1 cellular context compared by ENCODE assay signal in the genomic region with DNA sequence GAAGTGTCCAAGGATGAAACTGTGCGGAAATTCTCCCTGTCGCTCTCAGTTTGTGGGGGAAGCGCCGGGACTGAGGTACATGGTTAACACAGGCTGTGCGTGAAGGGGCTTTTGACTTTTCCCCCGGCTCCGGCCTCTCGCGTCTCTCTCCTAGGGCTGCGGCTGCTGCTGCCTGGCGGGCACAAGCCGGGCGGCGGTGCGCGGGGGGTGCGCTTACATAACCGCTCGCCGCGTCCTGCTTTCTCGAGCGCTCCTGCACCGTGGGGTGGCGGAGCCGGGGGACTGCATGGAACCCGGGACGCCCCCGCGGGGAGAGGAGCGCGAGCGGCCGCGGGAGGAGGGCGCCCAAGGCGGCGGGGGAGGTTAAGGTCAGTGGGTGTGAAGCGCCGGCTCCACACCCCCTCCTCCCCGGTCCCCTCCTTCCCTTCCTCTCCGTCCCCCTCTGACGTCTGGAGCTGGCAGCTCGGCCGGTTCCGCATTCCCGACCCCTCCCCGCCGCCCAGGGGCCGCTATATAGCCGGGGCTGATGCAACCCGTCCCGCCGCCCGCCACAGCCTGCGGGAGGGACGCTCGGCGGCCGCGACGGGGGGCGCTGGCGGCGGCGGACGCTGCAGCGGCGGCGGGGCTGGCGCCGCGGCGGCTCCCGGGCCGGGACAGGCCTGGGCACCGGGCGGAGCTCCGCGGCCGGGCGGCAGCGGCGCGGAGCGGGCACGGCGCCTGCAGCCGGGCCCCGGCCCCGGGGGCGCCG.
TF ChIP-seq lines count a peak whose summit lies in the region.

A gene with protein sequence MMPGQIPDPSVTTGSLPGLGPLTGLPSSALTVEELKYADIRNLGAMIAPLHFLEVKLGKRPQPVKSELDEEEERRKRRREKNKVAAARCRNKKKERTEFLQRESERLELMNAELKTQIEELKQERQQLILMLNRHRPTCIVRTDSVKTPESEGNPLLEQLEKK (plus strand): TSS at position 541 of the 748 bp plus-strand sequence. CDS start 9,899 bp downstream, outside the sequence.

TF ChIP-seq in HCT116, 20 proteins besides CTCF, POLR2A, EP300 and RAD21 (continued from another document):
- TF ChIP-seq, protein P1, sequence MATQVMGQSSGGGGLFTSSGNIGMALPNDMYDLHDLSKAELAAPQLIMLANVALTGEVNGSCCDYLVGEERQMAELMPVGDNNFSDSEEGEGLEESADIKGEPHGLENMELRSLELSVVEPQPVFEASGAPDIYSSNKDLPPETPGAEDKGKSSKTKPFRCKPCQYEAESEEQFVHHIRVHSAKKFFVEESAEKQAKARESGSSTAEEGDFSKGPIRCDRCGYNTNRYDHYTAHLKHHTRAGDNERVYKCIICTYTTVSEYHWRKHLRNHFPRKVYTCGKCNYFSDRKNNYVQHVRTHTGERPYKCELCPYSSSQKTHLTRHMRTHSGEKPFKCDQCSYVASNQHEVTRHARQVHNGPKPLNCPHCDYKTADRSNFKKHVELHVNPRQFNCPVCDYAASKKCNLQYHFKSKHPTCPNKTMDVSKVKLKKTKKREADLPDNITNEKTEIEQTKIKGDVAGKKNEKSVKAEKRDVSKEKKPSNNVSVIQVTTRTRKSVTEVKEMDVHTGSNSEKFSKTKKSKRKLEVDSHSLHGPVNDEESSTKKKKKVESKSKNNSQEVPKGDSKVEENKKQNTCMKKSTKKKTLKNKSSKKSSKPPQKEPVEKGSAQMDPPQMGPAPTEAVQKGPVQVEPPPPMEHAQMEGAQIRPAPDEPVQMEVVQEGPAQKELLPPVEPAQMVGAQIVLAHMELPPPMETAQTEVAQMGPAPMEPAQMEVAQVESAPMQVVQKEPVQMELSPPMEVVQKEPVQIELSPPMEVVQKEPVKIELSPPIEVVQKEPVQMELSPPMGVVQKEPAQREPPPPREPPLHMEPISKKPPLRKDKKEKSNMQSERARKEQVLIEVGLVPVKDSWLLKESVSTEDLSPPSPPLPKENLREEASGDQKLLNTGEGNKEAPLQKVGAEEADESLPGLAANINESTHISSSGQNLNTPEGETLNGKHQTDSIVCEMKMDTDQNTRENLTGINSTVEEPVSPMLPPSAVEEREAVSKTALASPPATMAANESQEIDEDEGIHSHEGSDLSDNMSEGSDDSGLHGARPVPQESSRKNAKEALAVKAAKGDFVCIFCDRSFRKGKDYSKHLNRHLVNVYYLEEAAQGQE (IDR thresholded peaks at IDR 0.05; ENCODE audit: low read depth) = no peak
- TF ChIP-seq ZFX (IDR thresholded peaks at IDR 0.05) = 0 out of 2 replicates have a peak, but pooled peaks have one; percentile 39
- TF ChIP-seq, protein P2, sequence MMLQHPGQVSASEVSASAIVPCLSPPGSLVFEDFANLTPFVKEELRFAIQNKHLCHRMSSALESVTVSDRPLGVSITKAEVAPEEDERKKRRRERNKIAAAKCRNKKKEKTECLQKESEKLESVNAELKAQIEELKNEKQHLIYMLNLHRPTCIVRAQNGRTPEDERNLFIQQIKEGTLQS (IDR thresholded peaks at IDR 0.05) = no peak
- peak; percentile 64 for TF ChIP-seq EGR1 (IDR thresholded peaks at IDR 0.05; ENCODE audit: low read depth)
- TF ChIP-seq CEBPB (IDR thresholded peaks at IDR 0.05; ENCODE audit: low read depth) = no peak; the same call in 1 of the 2 replicates
